In genomic region chr20:56755201-56755600, GRCh38 we compare ENCODE assay signal across 16 cellular contexts.
"Had no signal": no experiment of that assay in that cellular context is flagged by ENCODE, and none has a peak within 500 bp of the region (broad histone marks: within the 10 kb centered on the region; RNA-seq: fewer than 3 reads in every experiment).

No MANE protein-coding gene starts in this region.

- DNase-seq: effector CD4-positive, alpha-beta T cell; endodermal cell; erythroblast; foreskin fibroblast; kidney glomerular epithelial cell; naive thymus-derived CD8-positive, alpha-beta T cell; posterior cingulate gyrus; stimulated activated CD4-positive, alpha-beta T cell treated with anti-CD3 and anti-CD28 coated beads, Interleukin-2, amount 100 ng/mL, for 24 hours; stimulated activated CD4-positive, alpha-beta T cell treated with anti-CD3 and anti-CD28 coated beads, Interleukin-4, amount 100 ng/mL, for 4 hours; stimulated activated naive B cell treated with anti-CD40 and anti-IgM and Interleukin-4, amounts not matched to agents 10 μg/mL and 1 μg/mL and 100 μg/mL, for 72 hours; stimulated activated naive CD8-positive, alpha-beta T cell treated with anti-CD3 and anti-CD28 coated beads, Interleukin-15, amount 100 ng/mL, for 72 hours; testis had no signal

- ATAC-seq: naive thymus-derived CD8-positive, alpha-beta T cell; sciatic nerve; stimulated activated naive B cell treated with anti-CD40 and anti-IgM and Interleukin-4, amounts not matched to agents 10 μg/mL and 1 μg/mL and 100 μg/mL, for 72 hours; stimulated activated naive CD8-positive, alpha-beta T cell treated with anti-CD3 and anti-CD28 coated beads, Interleukin-15, amount 100 ng/mL, for 72 hours had no signal

- H3K27me3 ChIP-seq: testis had no signal

- H3K4me1 ChIP-seq: testis, tibial nerve had no signal

- H3K9me3 ChIP-seq: testis, tibial nerve had no signal

- H3K36me3 ChIP-seq: tibial nerve had no signal

- H3K27ac ChIP-seq: coronary artery, testis, tibial nerve had no signal

- FAIRE-seq: endothelial cell of umbilical vein had no signal

- H3K4me3 ChIP-seq: coronary artery, testis, tibial nerve had no signal
